Comparison of ENCODE assay signal across 16 cellular contexts in genomic region chr2:37837576-37838335, GRCh38.
DNase-seq lines count a peak whose midpoint lies in the region; ATAC-seq and TF ChIP-seq lines count a peak whose summit lies in the region.
"Had no signal": no experiment of that assay in that cellular context is flagged by ENCODE, and none has a peak within 500 bp of the region (broad histone marks: within the 10 kb centered on the region; RNA-seq: fewer than 3 reads in every experiment).

No MANE protein-coding gene starts in this region.

- TF ChIP-seq POLR2A in body of pancreas (IDR thresholded peaks at IDR 0.05) (no peak), upper lobe of left lung (IDR thresholded peaks at IDR 0.05) (no peak)

- H3K4me1 ChIP-seq in body of pancreas: no peaks in the 10 kb centered on the region
- peaks cover 13% of the 10 kb centered on the region for H3K4me1 ChIP-seq in left ventricle myocardium inferior
- no peaks in the 10 kb centered on the region for H3K4me1 ChIP-seq in mucosa of descending colon (ENCODE audit: low read depth)
- H3K4me1 ChIP-seq in upper lobe of left lung: no peaks in the 10 kb centered on the region
- H3K4me1 ChIP-seq: BLaER1 had no signal

- H3K36me3 ChIP-seq in body of pancreas (replicated peaks in 1 of 2; ENCODE audit: insufficient read depth in 1 of 2, low read depth in 2 of 2): no peaks in the 10 kb centered on the region
- no peaks in the 10 kb centered on the region for H3K36me3 ChIP-seq in left ventricle myocardium inferior
- no peaks in the 10 kb centered on the region for H3K36me3 ChIP-seq in mucosa of descending colon (ENCODE audit: low read depth)
- no peaks in the 10 kb centered on the region for H3K36me3 ChIP-seq in upper lobe of left lung
- H3K36me3 ChIP-seq: BLaER1, ovary had no signal

- ATAC-seq in body of pancreas: peak; percentile 56
- peak; percentile 21 for ATAC-seq in mucosa of descending colon
- ATAC-seq in upper lobe of left lung (ENCODE audit: low FRiP score in 2 of 2): peak; percentile 61 to 66
- ATAC-seq in HG03175 (IDR thresholded peaks at IDR 0.05; ENCODE audit: unreplicated experiment): no peak
- ATAC-seq: stimulated activated naive CD8-positive, alpha-beta T cell treated with anti-CD3 and anti-CD28 coated beads, Interleukin-15, Interleukin-2, amounts not matched to agents 100 U/mL and 50 U/mL, for 24 hours had no signal

- H3K27ac ChIP-seq in body of pancreas (no peak overlapping the region), left ventricle myocardium inferior (replicated peaks) (no peak overlapping the region), upper lobe of left lung (no peak overlapping the region)
- H3K27ac ChIP-seq: BLaER1, ovary had no signal

- H3K4me3 ChIP-seq in body of pancreas: no peak overlapping the region
- no peak overlapping the region for H3K4me3 ChIP-seq in left ventricle myocardium inferior
- no peak overlapping the region for H3K4me3 ChIP-seq in mucosa of descending colon
- H3K4me3 ChIP-seq in upper lobe of left lung: no peak overlapping the region
- H3K4me3 ChIP-seq: BLaER1, ovary had no signal

- intact Hi-C loops in body of pancreas (cut with DNase I): loop anchor here (5.0 kb wide), 1 partner anchor 425 kb away; no protein-coding TSS in a partner anchor
- intact Hi-C loops in left ventricle myocardium inferior (cut with micrococcal nuclease): no loop called here
- intact Hi-C loops in mucosa of descending colon (cut with DNase I, micrococcal nuclease): no loop called here

- 60 to 63% methylated on average over 6 of the region's 6 CpGs for WGBS in body of pancreas, 2 donors
- WGBS in upper lobe of left lung, 2 donors: 66 to 79% methylated on average over 6 of the region's 6 CpGs

- no peaks in the 10 kb centered on the region for H3K9me3 ChIP-seq in body of pancreas
- H3K9me3 ChIP-seq in left ventricle myocardium inferior (replicated peaks): no peaks in the 10 kb centered on the region
- H3K9me3 ChIP-seq in mucosa of descending colon: no peaks in the 10 kb centered on the region
- H3K9me3 ChIP-seq in upper lobe of left lung: no peaks in the 10 kb centered on the region
- H3K9me3 ChIP-seq: BLaER1, ovary had no signal

- TF ChIP-seq EP300 in upper lobe of left lung (IDR thresholded peaks at IDR 0.05): no peak

- DNase-seq in body of pancreas (peak; percentile 22 to 60 (median 42)), left ventricle myocardium inferior (peak; percentile 32), mucosa of descending colon (peak in 1 of 3 donors; percentile 12), upper lobe of left lung (no peak), NCI-H1105 (lab: John Stamatoyannopoulos, UW) (no peak), A172 (ENCODE audit: low spot score) (no peak)
- DNase-seq: Kasumi-1; midbrain; NCI-H1417 treated with DMSO at 0.1 percent for 48 hours; NCI-H2227 treated with DMSO at 0.1 percent for 48 hours; SIG-M5; stimulated activated naive CD8-positive, alpha-beta T cell treated with anti-CD3 and anti-CD28 coated beads, Interleukin-15, Interleukin-2, amounts not matched to agents 100 U/mL and 50 U/mL, for 24 hours; T-helper 9 cell had no signal

- H3K27me3 ChIP-seq in body of pancreas (no peaks in the 10 kb centered on the region), left ventricle myocardium inferior (ENCODE audit: low read depth) (no peaks in the 10 kb centered on the region), upper lobe of left lung (no peaks in the 10 kb centered on the region)
- H3K27me3 ChIP-seq: BLaER1, ovary had no signal

- TF ChIP-seq CTCF in body of pancreas (IDR thresholded peaks at IDR 0.05) (no peak), left ventricle myocardium inferior (IDR thresholded peaks at IDR 0.05; ENCODE audit: borderline replicate concordance) (no peak), mucosa of descending colon (IDR thresholded peaks at IDR 0.05) (no peak), upper lobe of left lung (IDR thresholded peaks at IDR 0.05) (no peak)

Comparison
In these comparisons a context has a peak if more than half of its experiments do, and no peak if none do; other contexts are left out.
1. DNase-seq: peak in body of pancreas (4 of 4) and left ventricle myocardium inferior (single experiment); none in upper lobe of left lung (0 of 2), NCI-H1105 (single experiment) and A172 (single experiment).